Comparison of ENCODE assay signal across 26 cellular contexts in the genomic region with DNA sequence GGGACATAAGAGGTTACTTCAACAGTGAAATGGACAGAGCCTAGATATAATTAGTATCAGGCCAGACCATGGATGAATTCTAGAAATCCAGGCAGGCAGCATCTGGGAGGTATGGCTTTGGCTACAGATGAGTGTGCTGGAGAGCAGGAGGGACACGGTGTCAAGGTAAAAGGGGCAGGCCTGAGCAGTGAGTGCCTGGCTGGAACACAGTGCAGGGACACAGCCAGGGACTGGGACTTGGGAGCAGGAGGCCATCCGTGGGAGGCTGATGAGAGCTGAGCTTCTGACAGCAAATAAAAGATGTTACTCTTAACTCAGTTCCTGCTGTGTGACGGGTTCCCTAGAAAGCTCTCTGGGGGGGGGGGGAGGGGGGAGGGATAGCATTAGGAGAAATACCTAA.
"Had no signal": no experiment of that assay in that cellular context is flagged by ENCODE, and none has a peak within 500 bp of the region (broad histone marks: within the 10 kb centered on the region; RNA-seq: fewer than 3 reads in every experiment).

No MANE protein-coding gene starts in this region.

- ATAC-seq: activated T-cell treated with anti-CD3 and anti-CD28 coated beads, Interleukin-2, amount 50 U/mL, for 4 hours; naive thymus-derived CD8-positive, alpha-beta T cell had no signal

- H3K4me3 ChIP-seq: adrenal gland, left lung, neural progenitor cell, tibial artery, uterus had no signal

- H3K4me2 ChIP-seq: neural progenitor cell had no signal

- H3K9me3 ChIP-seq: adrenal gland, left lung, tibial artery, uterus had no signal

- H3K27ac ChIP-seq: adrenal gland, neural progenitor cell, tibial artery, uterus had no signal

- FAIRE-seq: bronchial epithelial cell, endometrium had no signal

- H3K27me3 Mint-ChIP-seq: activated naive CD8-positive, alpha-beta T cell had no signal

- DNase-seq: activated CD4-positive, alpha-beta T cell treated with anti-CD3 and anti-CD28 coated beads for 4 hours; activated CD4-positive, alpha-beta T cell treated with anti-CD3 and anti-CD28 coated beads, Interleukin-2, amount 50 U/mL, for 48 hours; activated CD4-positive, CD25-positive, alpha-beta regulatory T cell; activated CD8-positive, alpha-beta memory T cell treated with anti-CD3 and anti-CD28 coated beads, Interleukin-2, amount 50 U/mL, for 48 hours; activated naive CD4-positive, alpha-beta T cell; activated T-cell treated with anti-CD3 and anti-CD28 coated beads, Interleukin-2, amount 50 U/mL, for 4 hours; cortex of kidney; effector CD4-positive, alpha-beta T cell; erythroblast; foreskin fibroblast; immature natural killer cell; kidney glomerular epithelial cell; left lung; naive thymus-derived CD8-positive, alpha-beta T cell; retina; stimulated activated CD4-positive, alpha-beta T cell treated with anti-CD3 and anti-CD28 coated beads, Interleukin-4, amount 100 ng/mL, for 24 hours; stimulated activated naive CD4-positive, alpha-beta T cell treated with Interleukin-2 at 50 U/mL for 16 hours; T1000; tibial artery; uterus had no signal

- H3K4me1 ChIP-seq: neural progenitor cell had no signal

- H3K27me3 ChIP-seq: adrenal gland, left lung, neural progenitor cell, tibial artery, uterus had no signal

- H3K27ac Mint-ChIP-seq: activated naive CD8-positive, alpha-beta T cell; activated T-helper 2 cell treated with anti-CD3 and anti-CD28 coated beads, Interferon-gamma antibody, Interleukin-2, Interleukin-4, amounts not matched to agents 10 μg/mL and 5 μg/mL and 100 μg/mL, durations not matched to agents 14 hours and 24 hours and 36 hours; naive thymus-derived CD8-positive, alpha-beta T cell; neural progenitor cell had no signal

- H2AFZ ChIP-seq: neural progenitor cell had no signal

- H3K9me3 Mint-ChIP-seq: activated T-cell treated with anti-CD3 and anti-CD28 coated beads, Interleukin-2, amount 50 U/mL, for 4 hours; activated T-helper 2 cell treated with anti-CD3 and anti-CD28 coated beads, Interferon-gamma antibody, Interleukin-2, Interleukin-4, amounts not matched to agents 10 μg/mL and 5 μg/mL and 100 μg/mL, durations not matched to agents 14 hours and 24 hours and 36 hours; immature natural killer cell; naive thymus-derived CD8-positive, alpha-beta T cell; neural progenitor cell had no signal

- H3K36me3 ChIP-seq: adrenal gland, left lung, neural progenitor cell, tibial artery, uterus had no signal

- H3K9ac ChIP-seq: neural progenitor cell had no signal

- H3K36me3 Mint-ChIP-seq: immature natural killer cell; naive thymus-derived CD8-positive, alpha-beta T cell; neural progenitor cell had no signal

- H3K4me3 Mint-ChIP-seq: activated naive CD8-positive, alpha-beta T cell; activated T-cell treated with anti-CD3 and anti-CD28 coated beads, Interleukin-2, amount 50 U/mL, for 4 hours; immature natural killer cell; naive thymus-derived CD8-positive, alpha-beta T cell; neural progenitor cell had no signal
